Comparison of ENCODE assay signal across 19 cellular contexts in the genomic region with DNA sequence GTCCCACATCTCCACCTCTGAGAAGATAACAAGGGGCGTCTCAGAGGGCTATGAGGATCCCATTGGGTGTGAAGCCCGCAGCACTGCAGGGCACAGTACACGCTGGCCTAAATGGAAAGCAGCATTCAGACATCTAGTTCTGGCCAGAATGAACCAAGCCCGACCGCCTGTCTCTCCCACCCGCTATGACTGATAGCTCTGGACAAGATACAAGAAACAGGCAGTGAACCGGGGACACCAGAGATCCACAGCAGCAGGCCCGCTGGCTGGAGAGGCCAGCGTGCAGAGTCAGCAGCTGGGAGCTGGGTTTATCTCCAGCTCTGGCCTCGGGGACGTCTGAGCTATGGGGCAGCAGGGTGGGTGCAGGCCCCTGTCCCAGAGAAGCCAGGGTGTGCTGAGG. TPM values are rescaled to one million over a fixed set of nuclear protein-coding genes. Genes with fewer than 3 reads are reported as not detected.
A peak's percentile ranks its signal among the peaks of the same experiment; 100 is the strongest.
DNase-seq lines count a peak whose midpoint lies in the region; ATAC-seq and TF ChIP-seq lines count a peak whose summit lies in the region.
"Had no signal": no experiment of that assay in that cellular context is flagged by ENCODE, and none has a peak within 500 bp of the region (broad histone marks: within the 10 kb centered on the region; RNA-seq: fewer than 3 reads in every experiment).

No MANE protein-coding gene starts in this region.

- no peak overlapping the region for H2AFZ ChIP-seq in DND-41 (ENCODE audit: low read depth, low read length)

- peaks cover 94 to 100% (median 100%) of the 10 kb centered on the region in 11 experiments for H4K20me1 ChIP-seq in BLaER1 treated with 17β-estradiol and CSF1 and Interleukin-3, amounts not matched to agents 10 nM and 100 nM
- peaks cover 76% of the 10 kb centered on the region for H4K20me1 ChIP-seq in DND-41 (ENCODE audit: insufficient read depth, low read length)

- no peaks in the 10 kb centered on the region for H3K27me3 Mint-ChIP-seq in nephron progenitor cell (ENCODE audit: low read depth, poor library complexity)
- H3K27me3 Mint-ChIP-seq: activated B cell treated with CpG ODN at 0.5 μM for 24 hours had no signal

- peaks cover 43 to 73% (median 57%) of the 10 kb centered on the region in 11 experiments for H3K36me3 ChIP-seq in BLaER1 treated with 17β-estradiol and CSF1 and Interleukin-3, amounts not matched to agents 10 nM and 100 nM
- peaks cover 78% of the 10 kb centered on the region for H3K36me3 ChIP-seq in DND-41 (ENCODE audit: insufficient read depth, low read length)
- H3K36me3 ChIP-seq in cardiac muscle cell: no peaks in the 10 kb centered on the region
- H3K36me3 ChIP-seq: ovary, vagina had no signal

- no peak overlapping the region for H3K4me3 ChIP-seq in BLaER1 treated with 17β-estradiol and CSF1 and Interleukin-3, amounts not matched to agents 10 nM and 100 nM
- H3K4me3 ChIP-seq in DND-41 (ENCODE audit: low read depth in 1 of 2, low read length in 2 of 2): no peak overlapping the region
- no peak overlapping the region for H3K4me3 ChIP-seq in cardiac muscle cell
- H3K4me3 ChIP-seq: ovary, vagina had no signal

- H3K4me1 Mint-ChIP-seq in nephron progenitor cell: peaks cover 46% of the 10 kb centered on the region

- H3K27ac ChIP-seq in BLaER1 treated with 17β-estradiol and CSF1 and Interleukin-3, amounts not matched to agents 10 nM and 100 nM: peak overlapping the region in 5 of 11 experiments; percentile 9 to 59 (median 39); a peak in 6 of 22 replicates
- 0 out of 2 replicates have a peak overlapping the region, but pooled peaks have one; percentile 10 for H3K27ac ChIP-seq in DND-41 (ENCODE audit: low read length)
- peak overlapping the region; percentile 30 for H3K27ac ChIP-seq in cardiac muscle cell
- H3K27ac ChIP-seq: ovary, vagina had no signal

- H3K27me3 ChIP-seq in BLaER1 treated with 17β-estradiol and CSF1 and Interleukin-3, amounts not matched to agents 10 nM and 100 nM: no peaks in the 10 kb centered on the region
- H3K27me3 ChIP-seq in DND-41 (ENCODE audit: insufficient read depth, low read length, poor library complexity) (no peaks in the 10 kb centered on the region), cardiac muscle cell (no peaks in the 10 kb centered on the region)
- H3K27me3 ChIP-seq: ovary, vagina had no signal

- no peaks in the 10 kb centered on the region for H3K9me3 ChIP-seq in BLaER1 treated with 17β-estradiol and CSF1 and Interleukin-3, amounts not matched to agents 10 nM and 100 nM (replicated peaks in 1 of 11)
- H3K9me3 ChIP-seq in DND-41 (ENCODE audit: insufficient read depth, low read length, severe bottlenecking): no peaks in the 10 kb centered on the region
- no peaks in the 10 kb centered on the region for H3K9me3 ChIP-seq in cardiac muscle cell (ENCODE audit: low read depth)
- H3K9me3 ChIP-seq: ovary, vagina had no signal

- H3K79me2 ChIP-seq in DND-41 (ENCODE audit: insufficient read depth, low read length): peaks cover 97% of the 10 kb centered on the region

- H3K9ac ChIP-seq in BLaER1 treated with 17β-estradiol and CSF1 and Interleukin-3, amounts not matched to agents 10 nM and 100 nM: peak overlapping the region in 6 of 11 experiments; percentile 5 to 46 (median 28); a peak in 9 of 22 replicates
- H3K9ac ChIP-seq in DND-41 (ENCODE audit: low read depth, low read length): no peak overlapping the region

- no peak overlapping the region for H3K4me3 Mint-ChIP-seq in nephron progenitor cell
- H3K4me3 Mint-ChIP-seq: activated B cell treated with CpG ODN at 0.5 μM for 24 hours had no signal

- no peak for TF ChIP-seq CTCF in DND-41 (IDR thresholded peaks at IDR 0.05; ENCODE audit: borderline replicate concordance, extremely low read depth, low read length, poor library complexity, severe bottlenecking)
- no peak for TF ChIP-seq CTCF in cardiac muscle cell (IDR thresholded peaks at IDR 0.05; ENCODE audit: low read depth, low read length)
- TF ChIP-seq CTCF in nephron progenitor cell (IDR thresholded peaks at IDR 0.05): no peak

- peaks cover 35 to 82% (median 73%) of the 10 kb centered on the region in 10 experiments for H3K4me1 ChIP-seq in BLaER1 treated with 17β-estradiol and CSF1 and Interleukin-3, amounts not matched to agents 10 nM and 100 nM
- H3K4me1 ChIP-seq in DND-41 (ENCODE audit: insufficient read depth, low read length) (no peaks in the 10 kb centered on the region), cardiac muscle cell (ENCODE audit: low read depth) (peaks cover 18% of the 10 kb centered on the region)

- DNase-seq in DND-41 (no peak), cardiac muscle cell (ENCODE audit: low read depth in 1 of 2, low spot score in 1 of 2) (no peak), nephron progenitor cell (no peak), activated gamma-delta T cell (lab: John Stamatoyannopoulos, UW) (no peak)
- DNase-seq: activated B cell treated with CpG ODN at 0.5 μM for 24 hours; activated CD8-positive, alpha-beta memory T cell treated with anti-CD3 and anti-CD28 coated beads for 24 hours; anterior cingulate cortex; KBM-7; NCI-H1930; NCI-H510A; ovary; SHP77 treated with DMSO at 0.1 percent for 48 hours; stimulated activated CD4-positive, alpha-beta T cell treated with anti-CD3 and anti-CD28 coated beads, Interleukin-1b, Interleukin-23, amount 100 ng/mL, for 48 hours; T-helper 2 cell had no signal

- no peak for ATAC-seq in DND-41 (ENCODE audit: insufficient read depth, low read depth)
- no peak for ATAC-seq in HG02759 (IDR thresholded peaks at IDR 0.05; ENCODE audit: unreplicated experiment)
- no peak for ATAC-seq in GM19397 (IDR thresholded peaks at IDR 0.05; ENCODE audit: unreplicated experiment)

- H3K9me3 Mint-ChIP-seq in nephron progenitor cell: no peaks in the 10 kb centered on the region
- H3K9me3 Mint-ChIP-seq: activated B cell treated with CpG ODN at 0.5 μM for 24 hours; activated T-helper 2 cell treated with anti-CD3 and anti-CD28 coated beads, Interferon-gamma antibody, Interleukin-2, Interleukin-4, amounts not matched to agents 10 μg/mL and 5 μg/mL and 100 μg/mL, durations not matched to agents 14 hours and 24 hours and 36 hours had no signal

- H3K4me2 ChIP-seq in BLaER1 treated with 17β-estradiol and CSF1 and Interleukin-3, amounts not matched to agents 10 nM and 100 nM: peak overlapping the region in 9 of 11 experiments; percentile 15 to 100 (median 98); a peak in 16 of 22 replicates
- no peak overlapping the region for H3K4me2 ChIP-seq in DND-41 (ENCODE audit: insufficient read depth, low read length)

- peaks cover 26% of the 10 kb centered on the region for H3K36me3 Mint-ChIP-seq in nephron progenitor cell (ENCODE audit: low read depth)

- H3K27ac Mint-ChIP-seq in nephron progenitor cell: peak overlapping the region; percentile 36
- H3K27ac Mint-ChIP-seq: activated B cell treated with CpG ODN at 0.5 μM for 24 hours; activated T-helper 2 cell treated with anti-CD3 and anti-CD28 coated beads, Interferon-gamma antibody, Interleukin-2, Interleukin-4, amounts not matched to agents 10 μg/mL and 5 μg/mL and 100 μg/mL, durations not matched to agents 14 hours and 24 hours and 36 hours had no signal

RNA-seq across cellular contexts. Expression of a gene that starts 9.6 kb away (rescaled TPM):
- total RNA-seq in cardiac muscle cell: 65.4 and 74.9 TPM in 2 replicates
- polyA plus RNA-seq in cardiac muscle cell: 37.2 and 53.7 TPM in 2 replicates

RNA-seq across cellular contexts. Expression of a gene that starts 34.0 kb away (rescaled TPM):
- total RNA-seq in cardiac muscle cell: 16.2 and 16.6 TPM in 2 replicates
- polyA plus RNA-seq in cardiac muscle cell: 15.2 and 18.5 TPM in 2 replicates
